9 cellular contexts compared by ENCODE assay signal in genomic region chr12:52924764-52925716, GRCh38. TPM values are rescaled to one million over a fixed set of nuclear protein-coding genes. Genes with fewer than 3 reads are reported as not detected.
A peak's percentile ranks its signal among the peaks of the same experiment; 100 is the strongest.
DNase-seq lines count a peak whose midpoint lies in the region; ATAC-seq, FAIRE-seq and TF ChIP-seq lines count a peak whose summit lies in the region.
"Had no signal": no experiment of that assay in that cellular context is flagged by ENCODE, and none has a peak within 500 bp of the region (broad histone marks: within the 10 kb centered on the region; RNA-seq: fewer than 3 reads in every experiment).

No MANE protein-coding gene starts in this region.

- H2AFZ ChIP-seq in ACC112 (ENCODE audit: low read length, unreplicated experiment) (peak overlapping the region; percentile 92), K562 (ENCODE audit: low read depth, low read length) (peak overlapping the region; percentile 75)

- H4K20me1 ChIP-seq in K562 (replicated peaks; ENCODE audit: control insufficient read depth, insufficient read depth, low read length), result no peaks in the 10 kb centered on the region

- POLR2A ChIA-PET in K562 (lab: Yijun Ruan, JAX), result interaction anchor here (0.6 to 3.1 kb wide), 6 partner anchors 11 to 472 kb away, joined by 3 to 17 read pairs (median 4); no protein-coding TSS in a partner anchor

- TF ChIP-seq POLR2A in K562 (conservative IDR thresholded peaks at IDR 0.05), result no peak

- no peaks in the 10 kb centered on the region for H3K79me2 ChIP-seq in ACC112 (ENCODE audit: control insufficient read depth, insufficient read depth, low read length, unreplicated experiment)
- H3K79me2 ChIP-seq in K562 (ENCODE audit: control insufficient read depth, insufficient read depth, low read length), result no peaks in the 10 kb centered on the region

- DNase-seq in HS-27A (ENCODE audit: low read depth), result peak; percentile 95
- DNase-seq in K562 (ENCODE audit: extremely low read depth in 1 of 4, low spot score in 3 of 4), result peak; percentile 80 to 92 (median 86)
- DNase-seq in left lung, result no peak
- no peak for DNase-seq in stimulated activated CD4-positive, alpha-beta T cell treated with anti-CD3 and anti-CD28 coated beads, Interleukin-4, amount 100 ng/mL, for 4 hours

- no peaks in the 10 kb centered on the region for H3K27me3 ChIP-seq in ACC112 (ENCODE audit: insufficient read depth, low read length)
- H3K27me3 ChIP-seq in K562 (ENCODE audit: control insufficient read depth in 2 of 2, insufficient read depth in 2 of 2, low read length in 2 of 2), result no peaks in the 10 kb centered on the region
- no peaks in the 10 kb centered on the region for H3K27me3 ChIP-seq in left lung

- H3K4me1 ChIP-seq in ACC112 (ENCODE audit: control insufficient read depth, insufficient read depth, low read length, unreplicated experiment) (peaks cover 48% of the 10 kb centered on the region), K562 (replicated peaks in 1 of 2; ENCODE audit: control insufficient read depth in 2 of 2, insufficient read depth in 2 of 2, low read length in 2 of 2) (peaks cover 31 to 48% of the 10 kb centered on the region in 2 experiments), left lung (peaks cover 15 to 17% of the 10 kb centered on the region in 2 donors)

- H3K36me3 ChIP-seq in ACC112 (ENCODE audit: insufficient read depth, low read length) (no peaks in the 10 kb centered on the region), K562 (ENCODE audit: control insufficient read depth, insufficient read depth, low read length) (no peaks in the 10 kb centered on the region), left lung (no peaks in the 10 kb centered on the region)

- peak; percentile 95 for FAIRE-seq in K562 (lab: Jason Lieb, UNC)

- TF ChIP-seq RAD21 in K562 (CRISPR knock-in tag; conservative IDR thresholded peaks at IDR 0.05 in 1 of 2, IDR thresholded peaks at IDR 0.05 in 1 of 2), result 0 out of 4 replicates have a peak, but pooled peaks of 1 of the 2 experiments have one; percentile 3

- CTCF ChIA-PET in K562 (lab: Yijun Ruan, JAX; ENCODE audit: low intra/inter-chr PET ratio), result interaction anchor here (0.6 to 0.7 kb wide), 2 partner anchors 21 to 61 kb away, joined by 3 read pairs; no protein-coding TSS in a partner anchor

- ATAC-seq in K562 (peak; percentile 83), left lung (peak; percentile 20), HG02759 (IDR thresholded peaks at IDR 0.05; ENCODE audit: unreplicated experiment) (no peak), HG03108 (IDR thresholded peaks at IDR 0.05; ENCODE audit: unreplicated experiment) (no peak), HG03097 (IDR thresholded peaks at IDR 0.05; ENCODE audit: low FRiP score, unreplicated experiment) (no peak)
- ATAC-seq: natural killer cell treated with Interleukin-12 subunit alpha and Interleukin-12 subunit beta and Interleukin-15 and Interleukin-18, amount 100 ng/mL, for 72 hours had no signal

- intact Hi-C loops in K562 (cut with micrococcal nuclease) (loop anchor here (1.0 kb wide), 1 partner anchor 20 kb away; the partner anchor contains the start of gene KRT8), left lung (cut with DNase I) (no loop called here)

- H3K4me2 ChIP-seq in K562 (ENCODE audit: insufficient read depth, low read length), result peak overlapping the region; percentile 73

- peak overlapping the region; percentile 55 to 84; a peak in 3 of 4 replicates for H3K9ac ChIP-seq in K562 (ENCODE audit: insufficient read depth in 1 of 2, low read depth in 2 of 2, low read length in 2 of 2)

- TF ChIP-seq EP300 in K562 (IDR thresholded peaks at IDR 0.05; ENCODE audit: low read length), result peak; percentile 84

- H3K9me3 ChIP-seq in K562 (replicated peaks; ENCODE audit: control insufficient read depth, insufficient read depth, low read depth, low read length) (no peaks in the 10 kb centered on the region), left lung (no peaks in the 10 kb centered on the region)

- in situ Hi-C loops in K562 (cut with MboI), result no loop called here

- no peak overlapping the region for H3K4me3 ChIP-seq in ACC112 (ENCODE audit: low read depth, low read length)
- peak overlapping the region; percentile 10; the same call in 1 of the 2 replicates for H3K4me3 ChIP-seq in K562
- no peak overlapping the region for H3K4me3 ChIP-seq in left lung

- 3% methylated on average over 11 of the region's 11 CpGs for WGBS in K562 (ENCODE audit: insufficient coverage, low coverage, missing lambda C conversion rate)

- TF ChIP-seq CTCF in K562 (IDR thresholded peaks at IDR 0.05 in 2 of 3, conservative IDR thresholded peaks at IDR 0.05 in 1 of 3; ENCODE audit: insufficient read depth in 2 of 3, low read depth in 1 of 3, low read length in 3 of 3) (no peak), left lung (IDR thresholded peaks at IDR 0.05) (no peak)

- H3K27ac ChIP-seq in ACC112 (ENCODE audit: low read depth, low read length) (peak overlapping the region; percentile 97), K562 (ENCODE audit: extremely low read depth, low read depth, low read length) (peak overlapping the region; percentile 80), left lung (peak overlapping the region; percentile 39 to 71)

- no peaks in the 10 kb centered on the region for H3K9me1 ChIP-seq in K562 (ENCODE audit: control insufficient read depth, insufficient read depth, low read length)

- BruUV-seq in K562 (replicated peaks; lab: Mats Ljungman, UMichigan), result no TSS peak

TF ChIP-seq in K562, 482 proteins besides CTCF, POLR2A, EP300 and RAD21 (continues in another document):
- TF ChIP-seq CHD1 (IDR thresholded peaks at IDR 0.05; ENCODE audit: low read length) (no peak), SMARCA5 (IDR thresholded peaks at IDR 0.05) (peak; percentile 55; the same call in 1 of the 2 replicates), MAFK (IDR thresholded peaks at IDR 0.05; ENCODE audit: low read length) (no peak; the same call in 1 of the 2 replicates), ZNF561 (CRISPR knock-in tag; conservative IDR thresholded peaks at IDR 0.05) (no peak), TBL1XR1 (IDR thresholded peaks at IDR 0.05; ENCODE audit: low read length in 2 of 2) (peak in 1 of 2 experiments; percentile 88; a peak in 2 of 4 replicates), DACH1 (IDR thresholded peaks at IDR 0.05; ENCODE audit: partially characterized antibody) (no peak), ZNF384 (IDR thresholded peaks at IDR 0.05; ENCODE audit: low read depth, low read length) (no peak), ZKSCAN3 (CRISPR knock-in tag; IDR thresholded peaks at IDR 0.05) (no peak), SMARCA4 (IDR thresholded peaks at IDR 0.05) (peak; percentile 95), SMARCC2 (IDR thresholded peaks at IDR 0.05; ENCODE audit: low read depth) (peak; percentile 88), KDM1A (IDR thresholded peaks at IDR 0.05) (peak; percentile 63 to 76), ZNF217 (CRISPR knock-in tag; IDR thresholded peaks at IDR 0.05) (no peak), ASH1L (IDR thresholded peaks at IDR 0.05; ENCODE audit: borderline replicate concordance, low read depth, partially characterized antibody) (no peak), RBBP5 (IDR thresholded peaks at IDR 0.05; ENCODE audit: borderline replicate concordance, insufficient read depth, low read length, poor library complexity, severe bottlenecking) (peak; percentile 36)

RNA-seq across cellular contexts. Expression of gene KRT8, which starts 20.2 kb away (rescaled TPM):
- 132 and 303 TPM in 2 replicates for total RNA-seq in K562 (2011; cell fraction: chromatin; rRNA removed; ENCODE audit: low replicate concordance)
- total RNA-seq in K562 (2011; cell fraction: nucleolus; rRNA removed), result 225 and 301 TPM in 2 replicates
- total RNA-seq in K562 (2011; cell fraction: nucleoplasm; rRNA removed), result 196 and 242 TPM in 2 replicates
- total RNA-seq in K562 (2014; rRNA removed), result 262 and 326 TPM in 2 replicates
- total RNA-seq in K562 (2014; rRNA removed; fragmentation: Illumina TruSeq; extraction: Trizol), result 157 and 159 TPM in 2 replicates
- 193 and 197 TPM in 2 replicates for total RNA-seq in K562 (2015; rRNA removed; fragmentation: Illumina TruSeq; extraction: Trizol)
- 364 and 392 TPM in 2 replicates for total RNA-seq in K562 (2021)
- 616 and 661 TPM in 2 replicates for polyA plus RNA-seq in K562 (2011; rRNA removed)
- 730 and 1,428 TPM in 2 replicates for polyA plus RNA-seq in K562 (2011; cell fraction: cytosol; rRNA removed)
- polyA plus RNA-seq in K562 (2011; cell fraction: nucleus; rRNA removed), result 253 and 293 TPM in 2 replicates
- 420 and 432 TPM in 2 replicates for polyA plus RNA-seq in K562 (2012)
- 260 and 315 TPM in 2 replicates for polyA plus RNA-seq in K562 (2014; fragmentation: Illumina TruSeq; extraction: Trizol)
- polyA plus RNA-seq in K562 (2014; fragmentation: Nextera tagmentation; extraction: Ambion mirVana), result 10 to 100 TPM; 41.5 to 49.8 TPM
- 388 and 435 TPM in 2 replicates for polyA plus RNA-seq in K562 (2014; rRNA removed)
- 930 and 1,077 TPM in 2 replicates for polyA minus RNA-seq in K562 (2011; rRNA and poly(A)+ RNA removed)
- polyA minus RNA-seq in K562 (2011; cell fraction: cytosol; rRNA and poly(A)+ RNA removed), result 578 and 629 TPM in 2 replicates
- polyA minus RNA-seq in K562 (2011; cell fraction: nucleus; rRNA and poly(A)+ RNA removed), result 134 and 183 TPM in 2 replicates
- total RNA-seq in left lung, result 1,000 to 10,000 TPM in 1 of 2 donors, 100 to 1,000 TPM in 1; 583 to 1,126 TPM

RNA-seq across cellular contexts. Expression of gene KRT18, which starts 23.9 kb away (rescaled TPM):
- 104 and 217 TPM in 2 replicates for total RNA-seq in K562 (2011; cell fraction: chromatin; rRNA removed; ENCODE audit: low replicate concordance)
- 123 and 155 TPM in 2 replicates for total RNA-seq in K562 (2011; cell fraction: nucleolus; rRNA removed)
- total RNA-seq in K562 (2011; cell fraction: nucleoplasm; rRNA removed), result 141 and 184 TPM in 2 replicates
- total RNA-seq in K562 (2014; rRNA removed), result 486 and 561 TPM in 2 replicates
- total RNA-seq in K562 (2014; rRNA removed; fragmentation: Illumina TruSeq; extraction: Trizol), result 206 and 246 TPM in 2 replicates
- total RNA-seq in K562 (2015; rRNA removed; fragmentation: Illumina TruSeq; extraction: Trizol), result 279 and 281 TPM in 2 replicates
- 332 and 346 TPM in 2 replicates for total RNA-seq in K562 (2021)
- polyA plus RNA-seq in K562 (2011; rRNA removed), result 349 and 358 TPM in 2 replicates
- 448 and 603 TPM in 2 replicates for polyA plus RNA-seq in K562 (2011; cell fraction: cytosol; rRNA removed)
- polyA plus RNA-seq in K562 (2011; cell fraction: nucleus; rRNA removed), result 384 and 542 TPM in 2 replicates
- 369 and 519 TPM in 2 replicates for polyA plus RNA-seq in K562 (2012)
- polyA plus RNA-seq in K562 (2014; fragmentation: Illumina TruSeq; extraction: Trizol), result 323 and 346 TPM in 2 replicates
- 10 to 100 TPM; 26.3 to 34.2 TPM for polyA plus RNA-seq in K562 (2014; fragmentation: Nextera tagmentation; extraction: Ambion mirVana)
- polyA plus RNA-seq in K562 (2014; rRNA removed), result 231 and 235 TPM in 2 replicates
- 306 and 320 TPM in 2 replicates for polyA minus RNA-seq in K562 (2011; rRNA and poly(A)+ RNA removed)
- polyA minus RNA-seq in K562 (2011; cell fraction: cytosol; rRNA and poly(A)+ RNA removed), result 439 and 476 TPM in 2 replicates
- 86.2 and 137 TPM in 2 replicates for polyA minus RNA-seq in K562 (2011; cell fraction: nucleus; rRNA and poly(A)+ RNA removed)
- total RNA-seq in left lung, result 100 to 1,000 TPM; 447 to 667 TPM

Comparison
In these comparisons a context has a peak if more than half of its experiments do, and no peak if none do; other contexts are left out.
1. DNase-seq: peak in HS-27A (single experiment) and K562 (4 of 4); none in left lung (0 of 2) and stimulated activated CD4-positive, alpha-beta T cell treated with anti-CD3 and anti-CD28 coated beads, Interleukin-4, amount 100 ng/mL, for 4 hours (0 of 2).
2. ATAC-seq: peak in K562 (single experiment) and left lung (single experiment); none in HG02759 (single experiment), HG03108 (single experiment) and HG03097 (single experiment).
3. Peak in every context shown above with its lines, with median percentiles within 50 percentile points of each other: H3K27ac ChIP-seq.